10 cellular contexts compared by ENCODE assay signal in genomic region chr4:5893013-5893580, GRCh38. TPM values are rescaled to one million over a fixed set of nuclear protein-coding genes. Genes with fewer than 3 reads are reported as not detected.
DNase-seq lines count a peak whose midpoint lies in the region; ATAC-seq and TF ChIP-seq lines count a peak whose summit lies in the region.
"Had no signal": no experiment of that assay in that cellular context is flagged by ENCODE, and none has a peak within 500 bp of the region (broad histone marks: within the 10 kb centered on the region; RNA-seq: fewer than 3 reads in every experiment).

TSS of gene CRMP1 (minus strand) at chr4:5893086. CDS start at chr4:5892969, 117 bp downstream.

- POLR2A ChIA-PET in activated CD4-positive, alpha-beta T cell treated with anti-CD3 and anti-CD28 coated beads for 36 hours (lab: Charles Lee): no interaction called here
- POLR2A ChIA-PET in activated CD4-positive, alpha-beta T cell treated with anti-CD3 and anti-CD28 coated beads, Interleukin-2, amount 10 ng/mL, durations not matched to agents 7 days and 5 days (lab: Charles Lee): no interaction called here

- peak within 1 kb of the TSS; percentile 34 for H3K4me3 ChIP-seq in iPS-18a (ENCODE audit: low read length)
- peak within 1 kb of the TSS in 3 of 4 donors; percentile 10 to 29 (median 17) for H3K4me3 ChIP-seq in upper lobe of left lung
- H3K4me3 ChIP-seq: PC-9 had no signal

- H3K27ac ChIP-seq in iPS-18a (ENCODE audit: low read length): no peak within 1 kb of the TSS
- no peak within 1 kb of the TSS for H3K27ac ChIP-seq in upper lobe of left lung
- H3K27ac ChIP-seq: PC-9 had no signal

- intact Hi-C loops in activated CD4-positive, alpha-beta T cell treated with anti-CD3 and anti-CD28 coated beads for 36 hours (cut with DNase I, micrococcal nuclease): loop anchor here in 1 of 2 experiments (5.0 kb wide), 1 partner anchor 1031 kb away; no protein-coding TSS in a partner anchor

- peak; percentile 9 for DNase-seq in activated CD4-positive, alpha-beta T cell treated with anti-CD3 and anti-CD28 coated beads for 36 hours
- DNase-seq in activated CD4-positive, alpha-beta T cell treated with anti-CD3 and anti-CD28 coated beads, Interleukin-2, amount 10 ng/mL, durations not matched to agents 7 days and 5 days: no peak
- peak; percentile 18 for DNase-seq in RPMI7951 (ENCODE audit: low read depth)
- peak in 1 of 2 donors; percentile 79 for DNase-seq in upper lobe of left lung
- no peak for DNase-seq in stimulated activated CD4-positive, alpha-beta T cell treated with anti-CD3 and anti-CD28 coated beads, Interleukin-2, amount 100 ng/mL, for 48 hours
- no peak for DNase-seq in activated T-cell treated with anti-CD3 and anti-CD28 coated beads, Interleukin-2, amount 50 U/mL, for 24 hours
- DNase-seq: activated effector memory CD4-positive, alpha-beta T cell treated with Interleukin-2 at 50 U/mL for 16 hours; PC-9 had no signal

- no peak within 1 kb of the TSS for H3K27ac Mint-ChIP-seq in activated CD4-positive, alpha-beta T cell treated with anti-CD3 and anti-CD28 coated beads for 36 hours
- no peak within 1 kb of the TSS for H3K27ac Mint-ChIP-seq in activated CD4-positive, alpha-beta T cell treated with anti-CD3 and anti-CD28 coated beads, Interleukin-2, amount 10 ng/mL, durations not matched to agents 7 days and 5 days
- no peak within 1 kb of the TSS for H3K27ac Mint-ChIP-seq in activated T-cell treated with anti-CD3 and anti-CD28 coated beads, Interleukin-2, amount 50 U/mL, for 24 hours

- peak; percentile 26 for ATAC-seq in activated CD4-positive, alpha-beta T cell treated with anti-CD3 and anti-CD28 coated beads for 36 hours
- ATAC-seq in upper lobe of left lung (ENCODE audit: low FRiP score in 2 of 2): peak in 1 of 2 donors; percentile 65
- ATAC-seq in GM21515 (IDR thresholded peaks at IDR 0.05; ENCODE audit: unreplicated experiment): no peak

- H3K4me1 ChIP-seq in iPS-18a (ENCODE audit: control insufficient read depth, low read depth, low read length) (peaks cover 22% of the 10 kb centered on the region), upper lobe of left lung (peaks cover 20 to 41% (median 22%) of the 10 kb centered on the region in 4 donors)

- WGBS in upper lobe of left lung, 2 donors: 21 to 45% methylated on average over 2 to 9 of the region's 66 CpGs

- TF ChIP-seq EP300 in upper lobe of left lung (IDR thresholded peaks at IDR 0.05): no peak

- peaks cover 5% of the 10 kb centered on the region for H3K4me1 Mint-ChIP-seq in activated CD4-positive, alpha-beta T cell treated with anti-CD3 and anti-CD28 coated beads for 36 hours
- H3K4me1 Mint-ChIP-seq in activated CD4-positive, alpha-beta T cell treated with anti-CD3 and anti-CD28 coated beads, Interleukin-2, amount 10 ng/mL, durations not matched to agents 7 days and 5 days: peaks cover 4% of the 10 kb centered on the region
- peaks cover 5% of the 10 kb centered on the region for H3K4me1 Mint-ChIP-seq in activated T-cell treated with anti-CD3 and anti-CD28 coated beads, Interleukin-2, amount 50 U/mL, for 24 hours (ENCODE audit: low read depth)

- H3K9me3 Mint-ChIP-seq in activated CD4-positive, alpha-beta T cell treated with anti-CD3 and anti-CD28 coated beads for 36 hours (ENCODE audit: low read depth): peaks cover 3% of the 10 kb centered on the region
- no peaks in the 10 kb centered on the region for H3K9me3 Mint-ChIP-seq in activated CD4-positive, alpha-beta T cell treated with anti-CD3 and anti-CD28 coated beads, Interleukin-2, amount 10 ng/mL, durations not matched to agents 7 days and 5 days
- peaks cover 2% of the 10 kb centered on the region for H3K9me3 Mint-ChIP-seq in activated T-cell treated with anti-CD3 and anti-CD28 coated beads, Interleukin-2, amount 50 U/mL, for 24 hours

- no peak within 1 kb of the TSS for H3K9ac ChIP-seq in iPS-18a (ENCODE audit: low read length)

- TF ChIP-seq CTCF in upper lobe of left lung (IDR thresholded peaks at IDR 0.05): no peak

- no peak within 1 kb of the TSS for H3K4me3 Mint-ChIP-seq in activated CD4-positive, alpha-beta T cell treated with anti-CD3 and anti-CD28 coated beads for 36 hours
- H3K4me3 Mint-ChIP-seq in activated CD4-positive, alpha-beta T cell treated with anti-CD3 and anti-CD28 coated beads, Interleukin-2, amount 10 ng/mL, durations not matched to agents 7 days and 5 days: no peak within 1 kb of the TSS
- H3K4me3 Mint-ChIP-seq in activated T-cell treated with anti-CD3 and anti-CD28 coated beads, Interleukin-2, amount 50 U/mL, for 24 hours: no peak within 1 kb of the TSS

- CTCF ChIA-PET in activated CD4-positive, alpha-beta T cell treated with anti-CD3 and anti-CD28 coated beads for 36 hours (lab: Charles Lee): no interaction called here
- CTCF ChIA-PET in activated CD4-positive, alpha-beta T cell treated with anti-CD3 and anti-CD28 coated beads, Interleukin-2, amount 10 ng/mL, durations not matched to agents 7 days and 5 days (lab: Charles Lee): no interaction called here

- H3K9me3 ChIP-seq in iPS-18a (ENCODE audit: control insufficient read depth, low read depth, low read length): no peaks in the 10 kb centered on the region
- H3K9me3 ChIP-seq in upper lobe of left lung: peaks cover 0 to 4% (median 0%) of the 10 kb centered on the region in 4 donors

- H3K27me3 ChIP-seq in iPS-18a (ENCODE audit: control insufficient read depth, insufficient read depth, low read length): peaks cover 85% of the 10 kb centered on the region
- peaks cover 0 to 47% (median 26%) of the 10 kb centered on the region in 4 donors for H3K27me3 ChIP-seq in upper lobe of left lung

- H3K27me3 Mint-ChIP-seq in activated CD4-positive, alpha-beta T cell treated with anti-CD3 and anti-CD28 coated beads for 36 hours: peaks cover 42% of the 10 kb centered on the region
- H3K27me3 Mint-ChIP-seq in activated CD4-positive, alpha-beta T cell treated with anti-CD3 and anti-CD28 coated beads, Interleukin-2, amount 10 ng/mL, durations not matched to agents 7 days and 5 days: peaks cover 53% of the 10 kb centered on the region
- H3K27me3 Mint-ChIP-seq in activated T-cell treated with anti-CD3 and anti-CD28 coated beads, Interleukin-2, amount 50 U/mL, for 24 hours: peaks cover 65% of the 10 kb centered on the region

- no peaks in the 10 kb centered on the region for H3K36me3 Mint-ChIP-seq in activated CD4-positive, alpha-beta T cell treated with anti-CD3 and anti-CD28 coated beads for 36 hours (ENCODE audit: low read depth)
- H3K36me3 Mint-ChIP-seq in activated CD4-positive, alpha-beta T cell treated with anti-CD3 and anti-CD28 coated beads, Interleukin-2, amount 10 ng/mL, durations not matched to agents 7 days and 5 days (ENCODE audit: low read depth): no peaks in the 10 kb centered on the region
- no peaks in the 10 kb centered on the region for H3K36me3 Mint-ChIP-seq in activated T-cell treated with anti-CD3 and anti-CD28 coated beads, Interleukin-2, amount 50 U/mL, for 24 hours (ENCODE audit: low read depth)

- no peak for TF ChIP-seq POLR2A in upper lobe of left lung (IDR thresholded peaks at IDR 0.05)

- no peaks in the 10 kb centered on the region for H3K36me3 ChIP-seq in iPS-18a (ENCODE audit: control insufficient read depth, low read depth, low read length)
- H3K36me3 ChIP-seq in upper lobe of left lung: no peaks in the 10 kb centered on the region

RNA-seq across cellular contexts. Expression of gene CRMP1, which starts in this region (rescaled TPM):
- total RNA-seq in activated CD4-positive, alpha-beta T cell treated with anti-CD3 and anti-CD28 coated beads for 36 hours: not detected
- total RNA-seq in activated CD4-positive, alpha-beta T cell treated with anti-CD3 and anti-CD28 coated beads, Interleukin-2, amount 10 ng/mL, durations not matched to agents 7 days and 5 days: under 1 TPM; 0.12 to 0.15 TPM
- total RNA-seq in RPMI7951 (2014; rRNA removed; shearing (Covaris generic)): under 0.01 TPM in 1 of 2 replicates, not detected in the other
- 1 to 10 TPM in 5 of 6 donors, under 1 TPM in 1; 0.89 to 5.7 (median 2.0) TPM for total RNA-seq in upper lobe of left lung
- total RNA-seq: PC-9 had no signal

Comparison
In these comparisons a context has a peak if more than half of its experiments do, and no peak if none do; other contexts are left out.
1. Peak in DNase-seq and ATAC-seq in activated CD4-positive, alpha-beta T cell treated with anti-CD3 and anti-CD28 coated beads for 36 hours; RNA of the gene not detected or under 1 TPM.
2. Peak in DNase-seq in RPMI7951; RNA of the gene not detected or under 1 TPM.